In the genomic region with DNA sequence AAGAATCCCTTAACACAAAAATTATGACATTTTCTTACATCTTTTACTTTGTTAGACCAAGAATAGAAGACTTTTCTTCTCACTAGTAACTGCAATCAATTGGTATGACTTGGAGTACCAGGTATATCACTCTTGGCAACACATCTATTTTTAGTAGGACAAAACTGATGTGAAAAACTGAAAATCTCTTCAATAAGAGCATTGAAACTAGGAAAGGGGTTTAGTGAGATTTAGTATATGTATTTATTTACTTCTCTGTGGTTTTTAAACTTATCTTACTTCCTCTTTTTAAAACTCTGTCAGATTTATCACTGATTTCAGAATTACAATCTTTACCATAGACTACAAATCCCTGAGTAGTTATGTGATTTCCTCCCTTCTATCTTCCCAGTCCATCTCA, we compare ENCODE assay signal across 21 cellular contexts.
DNase-seq lines count a peak whose midpoint lies in the region; ATAC-seq and TF ChIP-seq lines count a peak whose summit lies in the region.
"Had no signal": no experiment of that assay in that cellular context is flagged by ENCODE, and none has a peak within 500 bp of the region (broad histone marks: within the 10 kb centered on the region; RNA-seq: fewer than 3 reads in every experiment).

No MANE protein-coding gene starts in this region.

- H3K4me1 ChIP-seq in smooth muscle cell (ENCODE audit: low read depth) (peaks cover 2% of the 10 kb centered on the region), gastroesophageal sphincter (no peaks in the 10 kb centered on the region), right lobe of liver (no peaks in the 10 kb centered on the region)
- no peaks in the 10 kb centered on the region for H3K4me1 ChIP-seq in CD4-positive, alpha-beta memory T cell (ENCODE audit: insufficient read depth, low read length)
- H3K4me1 ChIP-seq: Caco-2, lower lobe of right lung had no signal

- POLR2A ChIA-PET in CD4-positive, alpha-beta memory T cell (lab: Charles Lee; ENCODE audit: partially characterized antibody) = no interaction called here

- H3K4me2 ChIP-seq in smooth muscle cell = peak overlapping the region; percentile 31

- no peaks in the 10 kb centered on the region for H3K36me3 ChIP-seq in smooth muscle cell (ENCODE audit: low read depth)
- no peaks in the 10 kb centered on the region for H3K36me3 ChIP-seq in gastroesophageal sphincter
- no peaks in the 10 kb centered on the region for H3K36me3 ChIP-seq in CD4-positive, alpha-beta memory T cell (ENCODE audit: insufficient read depth, low read length)
- H3K36me3 ChIP-seq in right lobe of liver = no peaks in the 10 kb centered on the region
- H3K36me3 ChIP-seq: lower lobe of right lung had no signal

- peak overlapping the region; percentile 35 for H2AFZ ChIP-seq in smooth muscle cell (ENCODE audit: low read depth)

- H3F3A ChIP-seq in smooth muscle cell (ENCODE audit: low read depth) = no peaks in the 10 kb centered on the region

- H3K36me3 Mint-ChIP-seq in CD4-positive, alpha-beta memory T cell = no peaks in the 10 kb centered on the region
- H3K36me3 Mint-ChIP-seq: activated naive CD4-positive, alpha-beta T cell treated with anti-CD3 and anti-CD28 coated beads, Interleukin-2, amount 10 ng/mL, durations not matched to agents 7 days and 5 days; stimulated activated memory B cell treated with anti-CD40 and anti-IgM and Interleukin-4, amounts not matched to agents 10 μg/mL and 1 μg/mL and 100 μg/mL, for 72 hours had no signal

- no peaks in the 10 kb centered on the region for H3K27me3 ChIP-seq in smooth muscle cell (ENCODE audit: low read depth)
- no peaks in the 10 kb centered on the region for H3K27me3 ChIP-seq in gastroesophageal sphincter
- no peaks in the 10 kb centered on the region for H3K27me3 ChIP-seq in CD4-positive, alpha-beta memory T cell (ENCODE audit: insufficient read depth, low read length)
- H3K27me3 ChIP-seq in right lobe of liver = no peaks in the 10 kb centered on the region

- H3K4me3 ChIP-seq in smooth muscle cell (no peak overlapping the region), gastroesophageal sphincter (no peak overlapping the region), right lobe of liver (no peak overlapping the region)
- no peak overlapping the region for H3K4me3 ChIP-seq in CD4-positive, alpha-beta memory T cell (ENCODE audit: low read length in 2 of 2)
- H3K4me3 ChIP-seq: lower lobe of right lung had no signal

- H3K9me3 Mint-ChIP-seq in CD4-positive, alpha-beta memory T cell = peaks cover 0 to 17% (median 5%) of the 10 kb centered on the region in 8 donors

- ATAC-seq in GM18868 (IDR thresholded peaks at IDR 0.05; ENCODE audit: unreplicated experiment) = peak; percentile 93
- peak; percentile 79 for ATAC-seq in GM21529 (IDR thresholded peaks at IDR 0.05; ENCODE audit: unreplicated experiment)
- ATAC-seq in HG03135 (IDR thresholded peaks at IDR 0.05; ENCODE audit: unreplicated experiment) = peak; percentile 88
- ATAC-seq in gastroesophageal sphincter = no peak
- ATAC-seq in right lobe of liver = no peak
- ATAC-seq: lower lobe of right lung; stimulated activated memory B cell treated with anti-CD40 and anti-IgM and Interleukin-4, amounts not matched to agents 10 μg/mL and 1 μg/mL and 100 μg/mL, for 72 hours; T-helper 17 cell had no signal

- CTCF ChIA-PET in CD4-positive, alpha-beta memory T cell (lab: Charles Lee; ENCODE audit: partially characterized antibody) = no interaction called here

- no peak for TF ChIP-seq EP300 in gastroesophageal sphincter (IDR thresholded peaks at IDR 0.05)

- H3K9ac ChIP-seq in smooth muscle cell (ENCODE audit: low read depth) = no peak overlapping the region

- no peaks in the 10 kb centered on the region for H3K27me3 Mint-ChIP-seq in CD4-positive, alpha-beta memory T cell
- H3K27me3 Mint-ChIP-seq: activated naive CD4-positive, alpha-beta T cell treated with anti-CD3 and anti-CD28 coated beads, Interleukin-2, amount 10 ng/mL, durations not matched to agents 7 days and 5 days; B cell; stimulated activated memory B cell treated with anti-CD40 and anti-IgM and Interleukin-4, amounts not matched to agents 10 μg/mL and 1 μg/mL and 100 μg/mL, for 72 hours; T-helper 17 cell had no signal

- TF ChIP-seq CTCF in smooth muscle cell (IDR thresholded peaks at IDR 0.05; ENCODE audit: borderline replicate concordance, insufficient read depth, poor library complexity, severe bottlenecking) (no peak), gastroesophageal sphincter (IDR thresholded peaks at IDR 0.05) (no peak), right lobe of liver (IDR thresholded peaks at IDR 0.05) (no peak)

- H3K79me2 ChIP-seq in smooth muscle cell (ENCODE audit: low read depth) = no peaks in the 10 kb centered on the region

- H3K4me3 Mint-ChIP-seq in CD4-positive, alpha-beta memory T cell = no peak overlapping the region
- H3K4me3 Mint-ChIP-seq: activated naive CD4-positive, alpha-beta T cell treated with anti-CD3 and anti-CD28 coated beads, Interleukin-2, amount 10 ng/mL, durations not matched to agents 7 days and 5 days; B cell; stimulated activated memory B cell treated with anti-CD40 and anti-IgM and Interleukin-4, amounts not matched to agents 10 μg/mL and 1 μg/mL and 100 μg/mL, for 72 hours; T-helper 17 cell had no signal

- TF ChIP-seq POLR2A in gastroesophageal sphincter (IDR thresholded peaks at IDR 0.05) (no peak), right lobe of liver (IDR thresholded peaks at IDR 0.05) (no peak)

- peak overlapping the region; percentile 12 for H3K27ac ChIP-seq in smooth muscle cell (ENCODE audit: low read depth)
- no peak overlapping the region for H3K27ac ChIP-seq in gastroesophageal sphincter
- no peak overlapping the region for H3K27ac ChIP-seq in CD4-positive, alpha-beta memory T cell (ENCODE audit: low read depth, low read length)
- no peak overlapping the region for H3K27ac ChIP-seq in right lobe of liver
- H3K27ac ChIP-seq: lower lobe of right lung, VCaP had no signal

- H3K27ac Mint-ChIP-seq in CD4-positive, alpha-beta memory T cell = no peak overlapping the region
- H3K27ac Mint-ChIP-seq: activated naive CD4-positive, alpha-beta T cell treated with anti-CD3 and anti-CD28 coated beads, Interleukin-2, amount 10 ng/mL, durations not matched to agents 7 days and 5 days; B cell; stimulated activated memory B cell treated with anti-CD40 and anti-IgM and Interleukin-4, amounts not matched to agents 10 μg/mL and 1 μg/mL and 100 μg/mL, for 72 hours; T-helper 17 cell had no signal

- H4K20me1 ChIP-seq in smooth muscle cell (ENCODE audit: low read depth) = no peaks in the 10 kb centered on the region

- no peaks in the 10 kb centered on the region for H3K4me1 Mint-ChIP-seq in CD4-positive, alpha-beta memory T cell
- H3K4me1 Mint-ChIP-seq: activated naive CD4-positive, alpha-beta T cell treated with anti-CD3 and anti-CD28 coated beads, Interleukin-2, amount 10 ng/mL, durations not matched to agents 7 days and 5 days; B cell; stimulated activated memory B cell treated with anti-CD40 and anti-IgM and Interleukin-4, amounts not matched to agents 10 μg/mL and 1 μg/mL and 100 μg/mL, for 72 hours; T-helper 17 cell had no signal

- DNase-seq in smooth muscle cell (lab: John Stamatoyannopoulos, UW; ENCODE audit: unreplicated experiment) = no peak
- DNase-seq in CD4-positive, alpha-beta memory T cell = no peak
- DNase-seq in right lobe of liver = no peak
- no peak for DNase-seq in SIG-M5 (lab: John Stamatoyannopoulos, UW)
- DNase-seq: activated CD4-positive, alpha-beta T cell treated with anti-CD3 and anti-CD28 coated beads, Interleukin-2, amount 50 U/mL, for 48 hours; activated naive CD4-positive, alpha-beta T cell treated with anti-CD3 and anti-CD28 coated beads, Interleukin-2, amount 10 ng/mL, durations not matched to agents 7 days and 5 days; Caco-2; effector CD8-positive, alpha-beta T cell; KBM-7; lower lobe of right lung; NCI-H2107; nucleus accumbens; stimulated activated CD4-positive, alpha-beta T cell treated with anti-CD3 and anti-CD28 coated beads, Interleukin-15, amount 100 ng/mL, for 24 hours; T-helper 17 cell had no signal

- H3K9me3 ChIP-seq in smooth muscle cell (replicated peaks; ENCODE audit: low read depth) (no peaks in the 10 kb centered on the region), gastroesophageal sphincter (no peaks in the 10 kb centered on the region), right lobe of liver (no peaks in the 10 kb centered on the region)
- H3K9me3 ChIP-seq in CD4-positive, alpha-beta memory T cell (ENCODE audit: control insufficient read depth in 1 of 2, low read length in 2 of 2) = no peaks in the 10 kb centered on the region
- H3K9me3 ChIP-seq: lower lobe of right lung had no signal

- intact Hi-C loops in CD4-positive, alpha-beta memory T cell (cut with micrococcal nuclease) = no loop called here
- intact Hi-C loops in right lobe of liver (cut with DNase I) = no loop called here

Comparison
In these comparisons a context has a peak if more than half of its experiments do, and no peak if none do; other contexts are left out.
1. ATAC-seq: peak in GM18868 (single experiment), GM21529 (single experiment) and HG03135 (single experiment); none in gastroesophageal sphincter (single experiment) and right lobe of liver (0 of 4).